Comparison of ENCODE assay signal across 15 cellular contexts in the genomic region with DNA sequence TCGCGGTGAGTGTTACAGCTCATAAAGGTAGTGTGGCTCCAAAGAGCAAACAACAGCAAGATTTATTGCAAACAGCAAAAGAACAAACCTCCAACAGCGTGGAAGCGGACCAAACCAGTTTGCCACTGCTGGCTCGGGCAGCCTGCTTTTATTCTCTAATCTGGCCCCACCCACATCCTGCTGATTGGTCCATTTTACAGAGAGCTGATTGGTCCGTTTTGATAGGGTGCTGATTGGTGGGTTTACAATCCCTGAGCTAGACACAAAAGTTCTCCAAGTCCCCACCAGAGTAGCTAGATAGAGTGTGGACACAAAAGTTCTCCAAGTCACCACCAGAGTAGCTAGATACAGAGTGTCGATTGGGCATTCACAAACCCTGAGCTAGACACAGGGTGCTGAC. TPM values are rescaled to one million over a fixed set of nuclear protein-coding genes. Genes with fewer than 3 reads are reported as not detected.
DNase-seq lines count a peak whose midpoint lies in the region; ATAC-seq and TF ChIP-seq lines count a peak whose summit lies in the region.
"Not testable (repeated sequence)": the region's sequence is repeated elsewhere in the genome, so short reads cannot be mapped to it uniquely, and the experiment has no call there.
"Had no signal": no experiment of that assay in that cellular context is flagged by ENCODE, and none has a peak within 500 bp of the region (broad histone marks: within the 10 kb centered on the region; RNA-seq: fewer than 3 reads in every experiment).

No MANE protein-coding gene starts in this region.

- H3K9me3 Mint-ChIP-seq in activated CD8-positive, alpha-beta T cell treated with anti-CD3 and anti-CD28 coated beads, Interleukin-2, amount 10 ng/mL, durations not matched to agents 7 days and 5 days (ENCODE audit: insufficient read depth); activated naive CD8-positive, alpha-beta T cell treated with anti-CD3 and anti-CD28 coated beads for 36 hours; naive thymus-derived CD4-positive, alpha-beta T cell; stimulated activated naive B cell treated with anti-CD40 and anti-IgM and Interleukin-4, amounts not matched to agents 10 μg/mL and 1 μg/mL and 100 μg/mL, for 72 hours: not testable (repeated sequence)

- CTCF ChIA-PET in PC-3 (lab: Charles Lee) = not testable (repeated sequence)
- CTCF ChIA-PET in activated CD8-positive, alpha-beta T cell treated with anti-CD3 and anti-CD28 coated beads, Interleukin-2, amount 10 ng/mL, durations not matched to agents 7 days and 5 days (lab: Charles Lee) = interaction anchor here (1.3 to 8.8 kb wide), 8 partner anchors 15 to 97 kb away, joined by 4 to 116 read pairs (median 13); a partner anchor contains a TSS
- CTCF ChIA-PET in naive thymus-derived CD4-positive, alpha-beta T cell (lab: Charles Lee) = interaction anchor here (0.7 to 1.4 kb wide), 4 partner anchors 15 to 260 kb away, joined by 3 to 4 read pairs (median 4); no protein-coding TSS in a partner anchor

- not testable (repeated sequence) for H3K27me3 ChIP-seq in PC-3 (ENCODE audit: low read length); naive thymus-derived CD4-positive, alpha-beta T cell (ENCODE audit: control insufficient read depth in 2 of 2, insufficient read depth in 2 of 2, low read length in 2 of 2)

- not testable (repeated sequence) for H3K9me3 ChIP-seq in ES-I3 (ENCODE audit: control insufficient read depth, insufficient read depth, low read length); PC-3 (ENCODE audit: low read length); naive thymus-derived CD4-positive, alpha-beta T cell (ENCODE audit: control insufficient read depth in 2 of 3, low read length in 3 of 3)

- peak overlapping the region; percentile 66 for H3K27ac ChIP-seq in 22Rv1
- H3K27ac ChIP-seq in PC-3 (ENCODE audit: low read length); naive thymus-derived CD4-positive, alpha-beta T cell (ENCODE audit: low read depth, low read length): not testable (repeated sequence)

- not testable (repeated sequence) for H3K79me2 ChIP-seq in PC-3 (ENCODE audit: low read length)

- not testable (repeated sequence) for H3K27me3 Mint-ChIP-seq in activated CD8-positive, alpha-beta T cell treated with anti-CD3 and anti-CD28 coated beads, Interleukin-2, amount 10 ng/mL, durations not matched to agents 7 days and 5 days (ENCODE audit: low read depth); activated naive CD8-positive, alpha-beta T cell treated with anti-CD3 and anti-CD28 coated beads for 36 hours; naive thymus-derived CD4-positive, alpha-beta T cell
- H3K27me3 Mint-ChIP-seq in stimulated activated naive B cell treated with anti-CD40 and anti-IgM and Interleukin-4, amounts not matched to agents 10 μg/mL and 1 μg/mL and 100 μg/mL, for 72 hours = peaks cover 18 to 27% of the 10 kb centered on the region in 2 donors

- H2AFZ ChIP-seq in PC-3 (ENCODE audit: low read length) = not testable (repeated sequence)

- H3K9me2 ChIP-seq in PC-3 (replicated peaks; ENCODE audit: low read length) = not testable (repeated sequence)

- peak; percentile 30 for TF ChIP-seq POLR2A in erythroblast (IDR thresholded peaks at IDR 0.05; ENCODE audit: low read length)

- not testable (repeated sequence) for H4K20me1 ChIP-seq in PC-3 (ENCODE audit: low read length)

- H3K4me1 ChIP-seq in ES-I3 (ENCODE audit: insufficient read depth, low read length); PC-3 (ENCODE audit: insufficient read depth, low read length); naive thymus-derived CD4-positive, alpha-beta T cell (ENCODE audit: control insufficient read depth in 2 of 2, insufficient read depth in 2 of 2, low read length in 2 of 2): not testable (repeated sequence)

- peak overlapping the region; percentile 15; the same call in 1 of the 2 replicates for H3K9ac ChIP-seq in ES-I3 (ENCODE audit: low read depth, low read length)
- H3K9ac ChIP-seq in PC-3 (ENCODE audit: low read length) = not testable (repeated sequence)

- peak; percentile 42 for ATAC-seq in PC-3
- peak; percentile 16 for ATAC-seq in activated CD8-positive, alpha-beta T cell treated with anti-CD3 and anti-CD28 coated beads, Interleukin-2, amount 10 ng/mL, durations not matched to agents 7 days and 5 days
- ATAC-seq in naive thymus-derived CD4-positive, alpha-beta T cell = not testable (repeated sequence)
- peak; percentile 12 to 27 for ATAC-seq in stimulated activated naive B cell treated with anti-CD40 and anti-IgM and Interleukin-4, amounts not matched to agents 10 μg/mL and 1 μg/mL and 100 μg/mL, for 72 hours (replicated peaks)

- not testable (repeated sequence) for H3K4me2 ChIP-seq in PC-3 (ENCODE audit: low read length)

- DNase-seq in PC-3 (peak; percentile 29), erythroblast (lab: John Stamatoyannopoulos, UW) (peak; percentile 55 to 84)
- DNase-seq in activated CD8-positive, alpha-beta T cell treated with anti-CD3 and anti-CD28 coated beads, Interleukin-2, amount 10 ng/mL, durations not matched to agents 7 days and 5 days = peak; percentile 44
- DNase-seq in activated naive CD8-positive, alpha-beta T cell treated with anti-CD3 and anti-CD28 coated beads for 36 hours = peak; percentile 39
- peak in 5 of 9 donors; percentile 38 to 55 (median 49) for DNase-seq in naive thymus-derived CD4-positive, alpha-beta T cell
- not testable (repeated sequence) for DNase-seq in stimulated activated naive B cell treated with anti-CD40 and anti-IgM and Interleukin-4, amounts not matched to agents 10 μg/mL and 1 μg/mL and 100 μg/mL, for 72 hours

- H3K4me1 Mint-ChIP-seq in activated CD8-positive, alpha-beta T cell treated with anti-CD3 and anti-CD28 coated beads, Interleukin-2, amount 10 ng/mL, durations not matched to agents 7 days and 5 days (ENCODE audit: low read depth) = peaks cover 25% of the 10 kb centered on the region
- peaks cover 25% of the 10 kb centered on the region for H3K4me1 Mint-ChIP-seq in activated naive CD8-positive, alpha-beta T cell treated with anti-CD3 and anti-CD28 coated beads for 36 hours
- peaks cover 2 to 28% (median 15%) of the 10 kb centered on the region in 7 donors for H3K4me1 Mint-ChIP-seq in naive thymus-derived CD4-positive, alpha-beta T cell
- peaks cover 8 to 13% of the 10 kb centered on the region in 2 donors for H3K4me1 Mint-ChIP-seq in stimulated activated naive B cell treated with anti-CD40 and anti-IgM and Interleukin-4, amounts not matched to agents 10 μg/mL and 1 μg/mL and 100 μg/mL, for 72 hours

- BruUV-seq in PC-3 (replicated peaks; lab: Mats Ljungman, UMichigan) = not testable (repeated sequence)

- intact Hi-C loops in PC-3 (cut with micrococcal nuclease) = not testable (repeated sequence)
- intact Hi-C loops in naive thymus-derived CD4-positive, alpha-beta T cell (cut with micrococcal nuclease) = loop anchor here (1.0 to 2.0 kb wide), 2 partner anchors 53 to 54 kb away; a partner anchor contains a TSS

- POLR2A ChIA-PET in PC-3 (lab: Charles Lee; ENCODE audit: unreplicated experiment) = not testable (repeated sequence)
- POLR2A ChIA-PET in activated CD8-positive, alpha-beta T cell treated with anti-CD3 and anti-CD28 coated beads, Interleukin-2, amount 10 ng/mL, durations not matched to agents 7 days and 5 days (lab: Charles Lee) = interaction anchor here (1.1 to 6.3 kb wide), 5 partner anchors 14 to 249 kb away, joined by 3 to 55 read pairs (median 9); a partner anchor contains a TSS
- POLR2A ChIA-PET in naive thymus-derived CD4-positive, alpha-beta T cell (lab: Charles Lee) = interaction anchor here (0.6 to 6.5 kb wide), 3 partner anchors 40 to 53 kb away, joined by 3 to 42 read pairs (median 4); a partner anchor contains a TSS

- not testable (repeated sequence) for H3K36me3 ChIP-seq in ES-I3 (ENCODE audit: insufficient read depth, low read length); PC-3 (ENCODE audit: low read depth, low read length); naive thymus-derived CD4-positive, alpha-beta T cell (ENCODE audit: control insufficient read depth in 2 of 3, insufficient read depth in 3 of 3, low read length in 3 of 3)

- not testable (repeated sequence) for H3K4me3 ChIP-seq in PC-3 (ENCODE audit: low read length); naive thymus-derived CD4-positive, alpha-beta T cell (ENCODE audit: low read length)

- peak overlapping the region; percentile 39 for H3K27ac Mint-ChIP-seq in activated CD8-positive, alpha-beta T cell treated with anti-CD3 and anti-CD28 coated beads, Interleukin-2, amount 10 ng/mL, durations not matched to agents 7 days and 5 days
- H3K27ac Mint-ChIP-seq in activated naive CD8-positive, alpha-beta T cell treated with anti-CD3 and anti-CD28 coated beads for 36 hours = peak overlapping the region; percentile 29
- peak overlapping the region in 8 of 9 donors; percentile 12 to 75 (median 52) for H3K27ac Mint-ChIP-seq in naive thymus-derived CD4-positive, alpha-beta T cell
- H3K27ac Mint-ChIP-seq in stimulated activated naive B cell treated with anti-CD40 and anti-IgM and Interleukin-4, amounts not matched to agents 10 μg/mL and 1 μg/mL and 100 μg/mL, for 72 hours = not testable (repeated sequence)

- not testable (repeated sequence) for H3K36me3 Mint-ChIP-seq in activated CD8-positive, alpha-beta T cell treated with anti-CD3 and anti-CD28 coated beads, Interleukin-2, amount 10 ng/mL, durations not matched to agents 7 days and 5 days (ENCODE audit: low read depth); activated naive CD8-positive, alpha-beta T cell treated with anti-CD3 and anti-CD28 coated beads for 36 hours; naive thymus-derived CD4-positive, alpha-beta T cell; stimulated activated naive B cell treated with anti-CD40 and anti-IgM and Interleukin-4, amounts not matched to agents 10 μg/mL and 1 μg/mL and 100 μg/mL, for 72 hours

- not testable (repeated sequence) for H3F3A ChIP-seq in PC-3 (ENCODE audit: low read length, unreplicated experiment)

- TF ChIP-seq CTCF in 22Rv1 (IDR thresholded peaks at IDR 0.05); PC-3 (conservative IDR thresholded peaks at IDR 0.05; ENCODE audit: low read depth, low read length): not testable (repeated sequence)

- H3K4me3 Mint-ChIP-seq in activated CD8-positive, alpha-beta T cell treated with anti-CD3 and anti-CD28 coated beads, Interleukin-2, amount 10 ng/mL, durations not matched to agents 7 days and 5 days = peak overlapping the region; percentile 31
- H3K4me3 Mint-ChIP-seq in activated naive CD8-positive, alpha-beta T cell treated with anti-CD3 and anti-CD28 coated beads for 36 hours = peak overlapping the region; percentile 59
- H3K4me3 Mint-ChIP-seq in naive thymus-derived CD4-positive, alpha-beta T cell = peak overlapping the region; percentile 60 to 85 (median 76)
- peak overlapping the region; percentile 41 to 65 for H3K4me3 Mint-ChIP-seq in stimulated activated naive B cell treated with anti-CD40 and anti-IgM and Interleukin-4, amounts not matched to agents 10 μg/mL and 1 μg/mL and 100 μg/mL, for 72 hours

RNA-seq across cellular contexts. Expression of a gene that starts 7.2 kb away (rescaled TPM):
- not detected in 2 replicates for total RNA-seq in PC-3 (2014; rRNA removed)
- total RNA-seq in activated CD8-positive, alpha-beta T cell treated with anti-CD3 and anti-CD28 coated beads, Interleukin-2, amount 10 ng/mL, durations not matched to agents 7 days and 5 days = not detected
- not detected for total RNA-seq in activated naive CD8-positive, alpha-beta T cell treated with anti-CD3 and anti-CD28 coated beads for 36 hours
- 1 to 10 TPM in 1 of 5 experiments, not detected in 4; 2.5 TPM for total RNA-seq in naive thymus-derived CD4-positive, alpha-beta T cell
- polyA plus RNA-seq in naive thymus-derived CD4-positive, alpha-beta T cell = not detected
- total RNA-seq: glomerular endothelial cell, kidney epithelial cell, MCF 10A, progenitor cell of endocrine pancreas, SJSA1, tibial nerve had no signal
- polyA plus RNA-seq: neural cell had no signal

RNA-seq across cellular contexts. Expression of a gene that starts 53.9 kb away (rescaled TPM):
- 22.4 and 26.6 TPM in 2 replicates for total RNA-seq in PC-3 (2014; rRNA removed)
- 10 to 100 TPM; 56.0 to 58.7 TPM for total RNA-seq in activated CD8-positive, alpha-beta T cell treated with anti-CD3 and anti-CD28 coated beads, Interleukin-2, amount 10 ng/mL, durations not matched to agents 7 days and 5 days
- total RNA-seq in activated naive CD8-positive, alpha-beta T cell treated with anti-CD3 and anti-CD28 coated beads for 36 hours = 10 to 100 TPM; 36.9 to 38.8 TPM
- 100 to 1,000 TPM in 2 of 5 experiments, 10 to 100 TPM in 3; 58.6 to 122 (median 72.8) TPM for total RNA-seq in naive thymus-derived CD4-positive, alpha-beta T cell
- 10 to 100 TPM; 27.2 to 56.0 TPM for polyA plus RNA-seq in naive thymus-derived CD4-positive, alpha-beta T cell
